14 cellular contexts compared by ENCODE assay signal in genomic region chr4:100960232-100960631, GRCh38.
DNase-seq lines count a peak whose midpoint lies in the region; TF ChIP-seq lines count a peak whose summit lies in the region.
"Had no signal": no experiment of that assay in that cellular context is flagged by ENCODE, and none has a peak within 500 bp of the region (broad histone marks: within the 10 kb centered on the region; RNA-seq: fewer than 3 reads in every experiment).

No MANE protein-coding gene starts in this region.

- H3K27me3 ChIP-seq in BE2C = no peaks in the 10 kb centered on the region
- H3K27me3 ChIP-seq: BLaER1 treated with 17β-estradiol and CSF1 and Interleukin-3, amounts not matched to agents 10 nM and 100 nM had no signal

- H3K36me3 ChIP-seq in BE2C = no peaks in the 10 kb centered on the region
- H3K36me3 ChIP-seq: BLaER1 treated with 17β-estradiol and CSF1 and Interleukin-3, amounts not matched to agents 10 nM and 100 nM had no signal

- no peak for TF ChIP-seq CTCF in epithelial cell of esophagus (IDR thresholded peaks at IDR 0.05; ENCODE audit: insufficient read depth, low read depth, low read length, missing control alignments)
- no peak for TF ChIP-seq CTCF in BE2C (IDR thresholded peaks at IDR 0.05; ENCODE audit: low read depth, low read length)

- H3K9me3 ChIP-seq in BE2C = no peaks in the 10 kb centered on the region
- H3K9me3 ChIP-seq: BLaER1 treated with 17β-estradiol and CSF1 and Interleukin-3, amounts not matched to agents 10 nM and 100 nM had no signal

- peak; percentile 4 for DNase-seq in ELR (ENCODE audit: low read depth)
- DNase-seq in M059J (ENCODE audit: low read depth) = peak; percentile 2
- DNase-seq in epithelial cell of esophagus (ENCODE audit: low read depth) = peak; percentile 72
- DNase-seq in kidney tubule cell (ENCODE audit: low spot score) = peak; percentile 20
- DNase-seq in BE2C = no peak
- no peak for DNase-seq in activated CD4-positive, CD25-positive, alpha-beta regulatory T cell (lab: John Stamatoyannopoulos, UW)
- no peak for DNase-seq in foreskin melanocyte
- DNase-seq: 8988T; AML-193; CD4-positive, CD25-positive, alpha-beta regulatory T cell; H7 had no signal

- no peak overlapping the region for H3K4me3 ChIP-seq in epithelial cell of esophagus (ENCODE audit: low read length)
- H3K4me3 ChIP-seq in BE2C (ENCODE audit: low read depth, low read length) = no peak overlapping the region
- H3K4me3 ChIP-seq: BLaER1 treated with 17β-estradiol and CSF1 and Interleukin-3, amounts not matched to agents 10 nM and 100 nM; GM12878; GM23338 had no signal

- no peaks in the 10 kb centered on the region for H3K4me1 ChIP-seq in BE2C
- H3K4me1 ChIP-seq: BLaER1 treated with 17β-estradiol and CSF1 and Interleukin-3, amounts not matched to agents 10 nM and 100 nM had no signal

Comparison
In these comparisons a context has a peak if more than half of its experiments do, and no peak if none do; other contexts are left out.
1. DNase-seq: peak in ELR (single experiment), M059J (single experiment), epithelial cell of esophagus (single experiment) and kidney tubule cell (single experiment); none in BE2C (single experiment), activated CD4-positive, CD25-positive, alpha-beta regulatory T cell (0 of 4) and foreskin melanocyte (single experiment).